19 cellular contexts compared by ENCODE assay signal in genomic region chr18:75127143-75128021, GRCh38.
DNase-seq lines count a peak whose midpoint lies in the region; ATAC-seq and TF ChIP-seq lines count a peak whose summit lies in the region.
"Had no signal": no experiment of that assay in that cellular context is flagged by ENCODE, and none has a peak within 500 bp of the region (broad histone marks: within the 10 kb centered on the region; RNA-seq: fewer than 3 reads in every experiment).

No MANE protein-coding gene starts in this region.

- H3K4me1 Mint-ChIP-seq in nephron progenitor cell = peaks cover 48% of the 10 kb centered on the region
- peaks cover 13% of the 10 kb centered on the region for H3K4me1 Mint-ChIP-seq in activated T-helper 17 cell treated with anti-CD3 and anti-CD28 coated beads, Interleukin-2, amount 50 U/mL, for 72 hours
- H3K4me1 Mint-ChIP-seq: mesothelial cell of epicardium had no signal

- no peak overlapping the region for H3K4me3 Mint-ChIP-seq in nephron progenitor cell
- H3K4me3 Mint-ChIP-seq in activated T-helper 17 cell treated with anti-CD3 and anti-CD28 coated beads, Interleukin-2, amount 50 U/mL, for 72 hours = no peak overlapping the region
- H3K4me3 Mint-ChIP-seq: brain, mesothelial cell of epicardium, T-cell had no signal

- no peaks in the 10 kb centered on the region for H3K36me3 Mint-ChIP-seq in nephron progenitor cell (ENCODE audit: low read depth)
- H3K36me3 Mint-ChIP-seq in activated T-helper 17 cell treated with anti-CD3 and anti-CD28 coated beads, Interleukin-2, amount 50 U/mL, for 72 hours (ENCODE audit: low read depth) = no peaks in the 10 kb centered on the region
- H3K36me3 Mint-ChIP-seq: brain, mesothelial cell of epicardium, T-cell had no signal

- ATAC-seq in activated T-helper 17 cell treated with anti-CD3 and anti-CD28 coated beads, Interleukin-2, amount 50 U/mL, for 72 hours (replicated peaks) = no peak
- no peak for ATAC-seq in HG03108 (IDR thresholded peaks at IDR 0.05; ENCODE audit: unreplicated experiment)
- ATAC-seq: T-cell had no signal

- peaks cover 8% of the 10 kb centered on the region for H3K27me3 Mint-ChIP-seq in nephron progenitor cell (ENCODE audit: low read depth, poor library complexity)
- peaks cover 11% of the 10 kb centered on the region for H3K27me3 Mint-ChIP-seq in activated T-helper 17 cell treated with anti-CD3 and anti-CD28 coated beads, Interleukin-2, amount 50 U/mL, for 72 hours

- DNase-seq in AG08395 (ENCODE audit: low spot score) (peak; percentile 25), LoVo (ENCODE audit: low spot score) (peak; percentile 65), foreskin melanocyte (peak; percentile 8), nephron progenitor cell (peak; percentile 17), Ammon's horn (ENCODE audit: low spot score) (no peak), amniotic stem cell (lab: John Stamatoyannopoulos, UW) (no peak)
- DNase-seq: ACHN; activated CD4-positive, CD25-positive, alpha-beta regulatory T cell; activated naive CD4-positive, alpha-beta T cell; effector CD8-positive, alpha-beta T cell; MM.1S; NCI-H2029; stimulated activated CD4-positive, alpha-beta T cell treated with anti-CD3 and anti-CD28 coated beads, Interleukin-15, amount 100 ng/mL, for 24 hours; substantia nigra; T-cell had no signal

- peak overlapping the region; percentile 25 for H3K27ac Mint-ChIP-seq in nephron progenitor cell
- H3K27ac Mint-ChIP-seq in activated T-helper 17 cell treated with anti-CD3 and anti-CD28 coated beads, Interleukin-2, amount 50 U/mL, for 72 hours = no peak overlapping the region
- H3K27ac Mint-ChIP-seq: brain, mesothelial cell of epicardium, T-cell had no signal

- no peaks in the 10 kb centered on the region for H3K9me3 Mint-ChIP-seq in nephron progenitor cell
- H3K9me3 Mint-ChIP-seq in activated T-helper 17 cell treated with anti-CD3 and anti-CD28 coated beads, Interleukin-2, amount 50 U/mL, for 72 hours = no peaks in the 10 kb centered on the region
- H3K9me3 Mint-ChIP-seq: mesothelial cell of epicardium, T-cell had no signal

- no peak for TF ChIP-seq CTCF in nephron progenitor cell (IDR thresholded peaks at IDR 0.05)

Comparison
In these comparisons a context has a peak if more than half of its experiments do, and no peak if none do; other contexts are left out.
1. DNase-seq: peak in AG08395 (single experiment), LoVo (single experiment), foreskin melanocyte (single experiment) and nephron progenitor cell (single experiment); none in Ammon's horn (single experiment) and amniotic stem cell (single experiment).